11 cellular contexts compared by ENCODE assay signal in genomic region chr7:47461161-47461560, GRCh38.
DNase-seq lines count a peak whose midpoint lies in the region; TF ChIP-seq lines count a peak whose summit lies in the region.
"Had no signal": no experiment of that assay in that cellular context is flagged by ENCODE, and none has a peak within 500 bp of the region (broad histone marks: within the 10 kb centered on the region; RNA-seq: fewer than 3 reads in every experiment).

No MANE protein-coding gene starts in this region.

- DNase-seq in AG08396 (ENCODE audit: low spot score) (peak; percentile 50), NCI-H2029 treated with DMSO at 0.1 percent for 48 hours (lab: John Stamatoyannopoulos, UW) (peak; percentile 71), fibroblast of pulmonary artery (ENCODE audit: low read depth) (peak; percentile 64), myocyte (ENCODE audit: low read depth) (peak; percentile 91), mesenteric fat pad (ENCODE audit: low spot score) (no peak), HUDEP-2 (lab: John Stamatoyannopoulos, UW; ENCODE audit: unreplicated experiment in 76 of 76) (no peak), SKM-1 (lab: John Stamatoyannopoulos, UW; ENCODE audit: unreplicated experiment) (no peak), T-helper 9 cell (no peak)
- DNase-seq: activated CD4-positive, alpha-beta T cell treated with anti-CD3 and anti-CD28 coated beads for 1 hour; immature natural killer cell had no signal

- no peak overlapping the region for H3K4me3 ChIP-seq in fibroblast of pulmonary artery (replicated peaks; ENCODE audit: low read depth, low read length)
- H3K4me3 ChIP-seq: SK-N-MC had no signal

- no peak for TF ChIP-seq CTCF in fibroblast of pulmonary artery (IDR thresholded peaks at IDR 0.05; ENCODE audit: low read length, missing control alignments)

Comparison
In these comparisons a context has a peak if more than half of its experiments do, and no peak if none do; other contexts are left out.
1. DNase-seq: peak in AG08396 (single experiment), NCI-H2029 treated with DMSO at 0.1 percent for 48 hours (single experiment), fibroblast of pulmonary artery (single experiment) and myocyte (single experiment); none in mesenteric fat pad (single experiment), HUDEP-2 (0 of 76), SKM-1 (single experiment) and T-helper 9 cell (single experiment).